ENCODE assay signal across 1 cellular context in the genomic region with DNA sequence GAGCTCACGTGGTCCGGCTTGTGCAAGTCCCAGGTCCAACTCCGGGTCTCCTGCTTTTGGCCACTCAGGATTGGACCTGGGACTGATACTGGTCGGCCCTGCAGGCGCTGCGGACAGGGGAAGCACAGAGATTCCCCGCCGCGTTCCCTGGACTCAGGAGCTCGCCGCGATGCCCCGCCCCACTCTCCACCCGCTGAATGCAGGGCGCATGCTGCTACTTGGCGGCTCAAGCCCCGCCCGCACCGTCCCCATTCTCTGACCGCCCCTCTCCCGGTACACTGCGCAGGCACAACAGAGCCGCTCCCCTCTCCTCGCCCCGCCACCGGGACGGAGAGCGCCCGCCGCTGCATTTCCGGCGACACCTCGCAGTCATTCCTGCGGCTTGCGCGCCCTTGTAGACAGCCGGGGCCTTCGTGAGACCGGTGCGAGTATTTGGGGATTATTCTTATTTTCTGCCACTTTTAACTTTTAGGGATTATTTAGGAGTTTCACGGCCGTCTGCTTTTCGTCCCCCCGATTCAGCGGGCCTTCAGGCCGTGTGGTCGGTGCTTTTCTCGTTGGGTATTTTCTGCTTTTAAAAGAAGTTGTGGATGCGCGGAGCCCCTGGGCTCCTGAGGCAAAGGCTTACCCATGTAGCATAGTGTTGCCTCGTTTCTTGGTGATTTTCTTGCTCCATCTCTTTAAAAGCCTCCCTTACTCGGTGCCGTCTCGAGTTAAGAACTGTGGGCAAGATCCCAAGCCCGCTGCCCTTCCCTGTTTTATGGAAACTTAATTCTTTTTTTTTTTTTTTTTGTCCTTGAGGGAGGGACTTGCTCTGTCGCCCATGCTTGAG.
TF ChIP-seq lines count a peak whose summit lies in the region.

A gene (plus strand): TSS at position 251 of the 832 bp plus-strand sequence. CDS start 1,544 bp downstream, outside the sequence.

TF ChIP-seq in HepG2, 621 proteins besides CTCF, POLR2A, EP300 and RAD21 (continued from another document):
- TF ChIP-seq ZSCAN22 (CRISPR knock-in tag; IDR thresholded peaks at IDR 0.05) (peak; percentile 77; the same call in 1 of the 2 replicates), ZNF367 (CRISPR knock-in tag; IDR thresholded peaks at IDR 0.05; ENCODE audit: borderline replicate concordance) (no peak), MXD4 (CRISPR knock-in tag; IDR thresholded peaks at IDR 0.05) (peak; percentile 93), TEAD2 (CRISPR knock-in tag; IDR thresholded peaks at IDR 0.05) (peak; percentile 48; the same call in 1 of the 2 replicates), LCORL (IDR thresholded peaks at IDR 0.05) (no peak), LCORL (CRISPR knock-in tag; IDR thresholded peaks at IDR 0.05) (peak; percentile 96), ZNF83 (CRISPR knock-in tag; IDR thresholded peaks at IDR 0.05; ENCODE audit: borderline replicate concordance) (0 out of 2 replicates have a peak, but pooled peaks have one; percentile 64), ZFP36L2 (CRISPR knock-in tag; IDR thresholded peaks at IDR 0.05) (no peak), DMAP1 (CRISPR knock-in tag; IDR thresholded peaks at IDR 0.05) (peak; percentile 95), RXRA (CRISPR knock-in tag; IDR thresholded peaks at IDR 0.05) (peak; percentile 85), ZNF652 (CRISPR knock-in tag; IDR thresholded peaks at IDR 0.05; ENCODE audit: borderline replicate concordance, low read depth) (peak; percentile 57; the same call in 1 of the 2 replicates), GABPA (IDR thresholded peaks at IDR 0.05; ENCODE audit: low read depth, low read length) (peak; percentile 59), GABPA (CRISPR knock-in tag; IDR thresholded peaks at IDR 0.05; ENCODE audit: low read depth) (peak; percentile 88), PRPF4 (IDR thresholded peaks at IDR 0.05; ENCODE audit: low read depth, low read length, poor library complexity, severe bottlenecking) (no peak), MED8 (CRISPR knock-in tag; IDR thresholded peaks at IDR 0.05; ENCODE audit: insufficient replicate concordance) (no peak), SETDB1 (CRISPR knock-in tag; IDR thresholded peaks at IDR 0.05; ENCODE audit: borderline replicate concordance) (no peak), ZC3H13 (CRISPR knock-in tag; IDR thresholded peaks at IDR 0.05) (no peak), KMT2B (CRISPR knock-in tag; IDR thresholded peaks at IDR 0.05) (peak; percentile 82), ELF1 (CRISPR knock-in tag; IDR thresholded peaks at IDR 0.05) (peak; percentile 85), NKX3-1 (CRISPR knock-in tag; IDR thresholded peaks at IDR 0.05) (no peak; the same call in 1 of the 2 replicates), NFKBIZ (CRISPR knock-in tag; IDR thresholded peaks at IDR 0.05) (0 out of 2 replicates have a peak, but pooled peaks have one; percentile 28), NFATC3 (CRISPR knock-in tag; IDR thresholded peaks at IDR 0.05) (peak; percentile 85; the same call in 1 of the 2 replicates), SNAI1 (CRISPR knock-in tag; IDR thresholded peaks at IDR 0.05; ENCODE audit: borderline replicate concordance) (no peak; the same call in 1 of the 2 replicates), ZBTB1 (CRISPR knock-in tag; IDR thresholded peaks at IDR 0.05; ENCODE audit: borderline replicate concordance) (no peak), ZNF788 (CRISPR knock-in tag; IDR thresholded peaks at IDR 0.05; ENCODE audit: borderline replicate concordance) (peak; percentile 98), ZKSCAN8 (CRISPR knock-in tag; IDR thresholded peaks at IDR 0.05; ENCODE audit: borderline replicate concordance) (peak; percentile 75; the same call in 1 of the 2 replicates), ZNF563 (CRISPR knock-in tag; IDR thresholded peaks at IDR 0.05) (peak; percentile 76), ETV6 (CRISPR knock-in tag; conservative IDR thresholded peaks at IDR 0.05) (peak; percentile 60; the same call in 1 of the 2 replicates), KDM2A (CRISPR knock-in tag; IDR thresholded peaks at IDR 0.05; ENCODE audit: borderline replicate concordance, low read depth) (peak; percentile 90), SRSF4 (IDR thresholded peaks at IDR 0.05; ENCODE audit: low read depth, low read length, poor library complexity, severe bottlenecking) (no peak), ASH2L (IDR thresholded peaks at IDR 0.05; ENCODE audit: insufficient read length, low read depth, low read length) (peak; percentile 90), ZNF235 (CRISPR knock-in tag; IDR thresholded peaks at IDR 0.05; ENCODE audit: borderline replicate concordance) (no peak), KLF6 (CRISPR knock-in tag; IDR thresholded peaks at IDR 0.05) (peak; percentile 88), ARNT2 (CRISPR knock-in tag; IDR thresholded peaks at IDR 0.05; ENCODE audit: low read depth) (peak; percentile 97), ZNF30 (CRISPR knock-in tag; IDR thresholded peaks at IDR 0.05) (no peak), ZNF121 (CRISPR knock-in tag; IDR thresholded peaks at IDR 0.05) (peak; percentile 90), TAF15 (IDR thresholded peaks at IDR 0.05; ENCODE audit: low read depth, low read length, poor library complexity, severe bottlenecking) (no peak), ZNF382 (CRISPR knock-in tag; IDR thresholded peaks at IDR 0.05; ENCODE audit: borderline replicate concordance) (no peak), ZMYM4 (CRISPR knock-in tag; IDR thresholded peaks at IDR 0.05) (peak; percentile 98), ZBTB38 (CRISPR knock-in tag; IDR thresholded peaks at IDR 0.05) (peak; percentile 90), ZNF644 (CRISPR knock-in tag; IDR thresholded peaks at IDR 0.05; ENCODE audit: low read depth) (no peak)
- TF ChIP-seq, protein P1, sequence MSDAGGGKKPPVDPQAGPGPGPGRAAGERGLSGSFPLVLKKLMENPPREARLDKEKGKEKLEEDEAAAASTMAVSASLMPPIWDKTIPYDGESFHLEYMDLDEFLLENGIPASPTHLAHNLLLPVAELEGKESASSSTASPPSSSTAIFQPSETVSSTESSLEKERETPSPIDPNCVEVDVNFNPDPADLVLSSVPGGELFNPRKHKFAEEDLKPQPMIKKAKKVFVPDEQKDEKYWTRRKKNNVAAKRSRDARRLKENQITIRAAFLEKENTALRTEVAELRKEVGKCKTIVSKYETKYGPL (CRISPR knock-in tag; IDR thresholded peaks at IDR 0.05): no peak; the same call in 1 of the 2 replicates
- TF ChIP-seq, protein P2, sequence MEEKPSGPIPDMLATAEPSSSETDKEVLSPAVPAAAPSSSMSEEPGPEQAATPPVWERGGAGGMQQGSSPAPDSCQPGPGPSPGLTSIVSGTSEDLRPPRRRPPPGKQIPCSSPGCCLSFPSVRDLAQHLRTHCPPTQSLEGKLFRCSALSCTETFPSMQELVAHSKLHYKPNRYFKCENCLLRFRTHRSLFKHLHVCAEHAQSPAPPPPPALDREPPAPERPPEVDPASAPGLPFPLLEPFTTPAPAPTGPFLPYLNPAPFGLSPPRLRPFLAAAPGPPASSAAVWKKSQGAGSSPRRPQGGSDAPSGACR (CRISPR knock-in tag; IDR thresholded peaks at IDR 0.05): peak; percentile 89
- TF ChIP-seq, protein P3, sequence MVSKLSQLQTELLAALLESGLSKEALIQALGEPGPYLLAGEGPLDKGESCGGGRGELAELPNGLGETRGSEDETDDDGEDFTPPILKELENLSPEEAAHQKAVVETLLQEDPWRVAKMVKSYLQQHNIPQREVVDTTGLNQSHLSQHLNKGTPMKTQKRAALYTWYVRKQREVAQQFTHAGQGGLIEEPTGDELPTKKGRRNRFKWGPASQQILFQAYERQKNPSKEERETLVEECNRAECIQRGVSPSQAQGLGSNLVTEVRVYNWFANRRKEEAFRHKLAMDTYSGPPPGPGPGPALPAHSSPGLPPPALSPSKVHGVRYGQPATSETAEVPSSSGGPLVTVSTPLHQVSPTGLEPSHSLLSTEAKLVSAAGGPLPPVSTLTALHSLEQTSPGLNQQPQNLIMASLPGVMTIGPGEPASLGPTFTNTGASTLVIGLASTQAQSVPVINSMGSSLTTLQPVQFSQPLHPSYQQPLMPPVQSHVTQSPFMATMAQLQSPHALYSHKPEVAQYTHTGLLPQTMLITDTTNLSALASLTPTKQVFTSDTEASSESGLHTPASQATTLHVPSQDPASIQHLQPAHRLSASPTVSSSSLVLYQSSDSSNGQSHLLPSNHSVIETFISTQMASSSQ (IDR thresholded peaks at IDR 0.05; ENCODE audit: low read depth): no peak; the same call in none of the 2 replicates
- TF ChIP-seq, protein P3 (CRISPR knock-in tag; IDR thresholded peaks at IDR 0.05; ENCODE audit: borderline replicate concordance): peak; percentile 91
- TF ChIP-seq, protein P4, sequence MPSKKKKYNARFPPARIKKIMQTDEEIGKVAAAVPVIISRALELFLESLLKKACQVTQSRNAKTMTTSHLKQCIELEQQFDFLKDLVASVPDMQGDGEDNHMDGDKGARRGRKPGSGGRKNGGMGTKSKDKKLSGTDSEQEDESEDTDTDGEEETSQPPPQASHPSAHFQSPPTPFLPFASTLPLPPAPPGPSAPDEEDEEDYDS (CRISPR knock-in tag; IDR thresholded peaks at IDR 0.05): peak; percentile 93
- TF ChIP-seq, protein P5, sequence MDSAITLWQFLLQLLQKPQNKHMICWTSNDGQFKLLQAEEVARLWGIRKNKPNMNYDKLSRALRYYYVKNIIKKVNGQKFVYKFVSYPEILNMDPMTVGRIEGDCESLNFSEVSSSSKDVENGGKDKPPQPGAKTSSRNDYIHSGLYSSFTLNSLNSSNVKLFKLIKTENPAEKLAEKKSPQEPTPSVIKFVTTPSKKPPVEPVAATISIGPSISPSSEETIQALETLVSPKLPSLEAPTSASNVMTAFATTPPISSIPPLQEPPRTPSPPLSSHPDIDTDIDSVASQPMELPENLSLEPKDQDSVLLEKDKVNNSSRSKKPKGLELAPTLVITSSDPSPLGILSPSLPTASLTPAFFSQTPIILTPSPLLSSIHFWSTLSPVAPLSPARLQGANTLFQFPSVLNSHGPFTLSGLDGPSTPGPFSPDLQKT (CRISPR knock-in tag; IDR thresholded peaks at IDR 0.05; ENCODE audit: borderline replicate concordance): peak; percentile 54; the same call in 1 of the 2 replicates
- TF ChIP-seq, protein P6, sequence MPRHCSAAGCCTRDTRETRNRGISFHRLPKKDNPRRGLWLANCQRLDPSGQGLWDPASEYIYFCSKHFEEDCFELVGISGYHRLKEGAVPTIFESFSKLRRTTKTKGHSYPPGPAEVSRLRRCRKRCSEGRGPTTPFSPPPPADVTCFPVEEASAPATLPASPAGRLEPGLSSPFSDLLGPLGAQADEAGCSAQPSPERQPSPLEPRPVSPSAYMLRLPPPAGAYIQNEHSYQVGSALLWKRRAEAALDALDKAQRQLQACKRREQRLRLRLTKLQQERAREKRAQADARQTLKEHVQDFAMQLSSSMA (CRISPR knock-in tag; IDR thresholded peaks at IDR 0.05): peak; percentile 96
- TF ChIP-seq, protein P7, sequence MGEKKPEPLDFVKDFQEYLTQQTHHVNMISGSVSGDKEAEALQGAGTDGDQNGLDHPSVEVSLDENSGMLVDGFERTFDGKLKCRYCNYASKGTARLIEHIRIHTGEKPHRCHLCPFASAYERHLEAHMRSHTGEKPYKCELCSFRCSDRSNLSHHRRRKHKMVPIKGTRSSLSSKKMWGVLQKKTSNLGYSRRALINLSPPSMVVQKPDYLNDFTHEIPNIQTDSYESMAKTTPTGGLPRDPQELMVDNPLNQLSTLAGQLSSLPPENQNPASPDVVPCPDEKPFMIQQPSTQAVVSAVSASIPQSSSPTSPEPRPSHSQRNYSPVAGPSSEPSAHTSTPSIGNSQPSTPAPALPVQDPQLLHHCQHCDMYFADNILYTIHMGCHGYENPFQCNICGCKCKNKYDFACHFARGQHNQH (CRISPR knock-in tag; IDR thresholded peaks at IDR 0.05): peak; percentile 94
